13 cellular contexts compared by ENCODE assay signal in the genomic region with DNA sequence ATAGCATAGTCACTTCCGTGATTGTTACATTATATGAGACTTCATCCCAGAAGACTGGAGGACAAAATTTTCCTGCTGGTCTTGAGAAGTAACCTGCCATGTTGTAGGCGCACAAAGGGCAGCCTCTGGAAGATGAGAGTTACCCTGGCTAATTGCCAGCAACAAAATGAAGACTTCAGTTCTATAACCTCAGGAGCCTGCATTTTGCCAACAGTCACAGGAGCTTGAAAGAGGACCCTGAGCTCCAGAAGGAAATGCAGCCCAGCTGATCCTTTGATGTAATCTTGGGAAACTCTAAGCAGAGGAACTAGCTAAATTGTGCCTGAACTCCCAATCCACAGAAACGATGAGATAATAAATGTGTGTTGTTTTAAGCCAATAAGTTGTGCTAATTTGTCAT.
"Had no signal": no experiment of that assay in that cellular context is flagged by ENCODE, and none has a peak within 500 bp of the region (broad histone marks: within the 10 kb centered on the region; RNA-seq: fewer than 3 reads in every experiment).

No MANE protein-coding gene starts in this region.

- H3K27ac Mint-ChIP-seq: activated naive CD4-positive, alpha-beta T cell treated with anti-CD3 and anti-CD28 coated beads, Interleukin-2, amount 10 ng/mL, durations not matched to agents 7 days and 5 days; activated T-helper 2 cell treated with anti-CD3 and anti-CD28 coated beads, Interferon-gamma antibody, Interleukin-2, Interleukin-4, amounts not matched to agents 10 μg/mL and 5 μg/mL and 100 μg/mL, durations not matched to agents 14 hours and 24 hours and 36 hours had no signal

- H3K4me1 Mint-ChIP-seq: activated naive CD4-positive, alpha-beta T cell treated with anti-CD3 and anti-CD28 coated beads, Interleukin-2, amount 10 ng/mL, durations not matched to agents 7 days and 5 days had no signal

- ATAC-seq: gastroesophageal sphincter had no signal

- H3K4me1 ChIP-seq: right atrium auricular region had no signal

- DNase-seq: activated CD4-positive, alpha-beta T cell treated with anti-CD3 and anti-CD28 coated beads, Interleukin-2, amount 50 U/mL, for 1 hour; activated CD4-positive, CD25-positive, alpha-beta regulatory T cell; activated naive CD4-positive, alpha-beta T cell treated with anti-CD3 and anti-CD28 coated beads, Interleukin-2, amount 10 ng/mL, durations not matched to agents 7 days and 5 days; activated T-cell treated with anti-CD3 and anti-CD28 coated beads for 4 hours; effector CD8-positive, alpha-beta T cell; kidney glomerular epithelial cell; midbrain had no signal

- H3K36me3 ChIP-seq: gastroesophageal sphincter, neutrophil, right atrium auricular region had no signal

- H3K27ac ChIP-seq: coronary artery, gastroesophageal sphincter, neutrophil, right atrium auricular region, skin epidermis had no signal

- H3K4me3 ChIP-seq: coronary artery, gastroesophageal sphincter, right atrium auricular region, skin epidermis had no signal

- H3K36me3 Mint-ChIP-seq: activated naive CD4-positive, alpha-beta T cell treated with anti-CD3 and anti-CD28 coated beads, Interleukin-2, amount 10 ng/mL, durations not matched to agents 7 days and 5 days had no signal

- H3K27me3 ChIP-seq: gastroesophageal sphincter, neutrophil, right atrium auricular region had no signal

- H3K9me3 Mint-ChIP-seq: activated naive CD4-positive, alpha-beta T cell treated with anti-CD3 and anti-CD28 coated beads, Interleukin-2, amount 10 ng/mL, durations not matched to agents 7 days and 5 days; activated T-helper 2 cell treated with anti-CD3 and anti-CD28 coated beads, Interferon-gamma antibody, Interleukin-2, Interleukin-4, amounts not matched to agents 10 μg/mL and 5 μg/mL and 100 μg/mL, durations not matched to agents 14 hours and 24 hours and 36 hours had no signal

- H3K9me3 ChIP-seq: gastroesophageal sphincter, neutrophil had no signal

- H3K4me3 Mint-ChIP-seq: activated naive CD4-positive, alpha-beta T cell treated with anti-CD3 and anti-CD28 coated beads, Interleukin-2, amount 10 ng/mL, durations not matched to agents 7 days and 5 days had no signal
